ENCODE assay signal across 8 cellular contexts in the genomic region with DNA sequence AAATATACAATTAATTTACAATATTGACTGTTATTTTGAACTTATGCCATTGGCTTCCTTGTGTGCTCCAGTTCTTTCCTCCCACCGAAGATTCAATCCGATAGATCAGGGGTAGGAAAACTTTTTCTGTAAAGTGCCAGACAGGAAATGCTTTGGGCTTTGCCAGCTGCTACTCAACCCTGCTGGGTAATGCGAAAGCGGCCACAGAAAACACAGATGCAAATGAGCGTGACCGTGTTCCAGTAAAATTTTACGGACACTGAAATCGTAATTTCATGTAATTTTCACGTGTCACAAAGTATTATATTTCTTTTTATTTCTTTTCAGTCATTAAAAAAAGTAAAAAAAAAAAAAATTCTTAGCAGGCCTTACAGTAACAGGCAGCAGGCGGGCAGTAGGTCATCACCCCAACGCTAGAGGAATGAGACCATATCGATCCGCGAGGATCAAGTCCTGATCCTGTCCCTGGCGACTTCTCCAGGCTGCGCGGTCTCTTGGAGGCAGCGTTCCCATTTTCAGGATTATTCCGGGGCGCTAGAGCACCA. TPM values are rescaled to one million over a fixed set of nuclear protein-coding genes. Genes with fewer than 3 reads are reported as not detected.
A peak's percentile ranks its signal among the peaks of the same experiment; 100 is the strongest.
DNase-seq lines count a peak whose midpoint lies in the region; ATAC-seq and TF ChIP-seq lines count a peak whose summit lies in the region.

No MANE protein-coding gene starts in this region.

- peaks cover 0 to 8% (median under 1%) of the 10 kb centered on the region in 9 donors for H3K36me3 ChIP-seq in heart left ventricle
- H3K36me3 ChIP-seq in NT2/D1 (ENCODE audit: insufficient read depth, insufficient read length, low read length) = peaks cover 4% of the 10 kb centered on the region
- peaks cover 0 to 7% (median 0%) of the 10 kb centered on the region in 9 donors for H3K36me3 ChIP-seq in heart right ventricle
- no peaks in the 10 kb centered on the region for H3K36me3 ChIP-seq in rectal smooth muscle tissue (ENCODE audit: control insufficient read depth, insufficient read depth, low read length)

- 8 to 16% (median 13%) methylated on average over 20 of the region's 20 CpGs for WGBS in heart left ventricle, 4 donors
- 5 to 9% methylated on average over 20 of the region's 20 CpGs for whole genome bisulfite sequencing in heart right ventricle, 2 donors

- peak in 1 of 12 donors; percentile 15 for TF ChIP-seq CTCF in heart left ventricle (IDR thresholded peaks at IDR 0.05)
- no peak for TF ChIP-seq CTCF in heart right ventricle (IDR thresholded peaks at IDR 0.05)

- H3K4me3 ChIP-seq in heart left ventricle (peak overlapping the region; percentile 78 to 99 (median 95)), NT2/D1 (ENCODE audit: insufficient read length, low read depth) (peak overlapping the region; percentile 83), heart right ventricle (peak overlapping the region; percentile 66 to 99 (median 93)), rectal smooth muscle tissue (ENCODE audit: low read length) (peak overlapping the region; percentile 70)

- H3K27ac ChIP-seq in heart left ventricle (peak overlapping the region; percentile 81 to 99 (median 95)), heart right ventricle (peak overlapping the region; percentile 41 to 99 (median 95)), rectal smooth muscle tissue (ENCODE audit: low read depth, low read length) (peak overlapping the region; percentile 62)

- no peaks in the 10 kb centered on the region for H3K27me3 ChIP-seq in heart left ventricle
- peaks cover 4% of the 10 kb centered on the region for H3K27me3 ChIP-seq in NT2/D1 (ENCODE audit: insufficient read depth, insufficient read length)
- H3K27me3 ChIP-seq in heart right ventricle = no peaks in the 10 kb centered on the region
- no peaks in the 10 kb centered on the region for H3K27me3 ChIP-seq in rectal smooth muscle tissue (ENCODE audit: control insufficient read depth, insufficient read depth, low read length)

- peaks cover 0 to 73% (median 44%) of the 10 kb centered on the region in 12 donors for H3K4me1 ChIP-seq in heart left ventricle
- H3K4me1 ChIP-seq in NT2/D1 (ENCODE audit: insufficient read depth, insufficient read length) = peaks cover 3% of the 10 kb centered on the region
- peaks cover 0 to 72% (median 56%) of the 10 kb centered on the region in 9 donors for H3K4me1 ChIP-seq in heart right ventricle
- no peaks in the 10 kb centered on the region for H3K4me1 ChIP-seq in rectal smooth muscle tissue (ENCODE audit: control insufficient read depth, insufficient read depth, low read length)

- intact Hi-C loops in heart left ventricle (cut with DNase I) = loop anchor here in 7 of 10 donors (5.0 to 10.0 kb wide), 4 partner anchors 60 to 135 kb away; a partner anchor contains a TSS
- intact Hi-C loops in left ventricle myocardium superior (cut with micrococcal nuclease) = no loop called here
- intact Hi-C loops in heart right ventricle (cut with DNase I) = loop anchor here in 5 of 10 donors (5.0 to 10.0 kb wide), 6 partner anchors 63 to 1307 kb away; a partner anchor contains a TSS

- ATAC-seq in heart left ventricle (peak in 1 of 4 donors; percentile 30), left ventricle myocardium superior (no peak), HG02884 (IDR thresholded peaks at IDR 0.05; ENCODE audit: unreplicated experiment) (peak; percentile 19), heart right ventricle (peak in 1 of 8 donors; percentile 23)

- peak in 1 of 5 donors; percentile 52 for DNase-seq in heart left ventricle
- DNase-seq in left ventricle myocardium superior = no peak
- no peak for DNase-seq in NT2/D1 (ENCODE audit: low read depth, low spot score)
- peak; percentile 52 for DNase-seq in activated naive CD4-positive, alpha-beta T cell treated with Interleukin-2 at 50 U/mL for 16 hours
- DNase-seq in heart right ventricle = peak in 1 of 2 donors; percentile 29
- no peak for DNase-seq in islet precursor cell

- TF ChIP-seq POLR2A in heart left ventricle (IDR thresholded peaks at IDR 0.05) = no peak

- H3K9me3 ChIP-seq in heart left ventricle (no peaks in the 10 kb centered on the region), NT2/D1 (ENCODE audit: insufficient read depth, low read length) (no peaks in the 10 kb centered on the region), heart right ventricle (no peaks in the 10 kb centered on the region)

- peak overlapping the region; percentile 83 for H3K9ac ChIP-seq in NT2/D1 (ENCODE audit: insufficient read length, low read depth)
- H3K9ac ChIP-seq in rectal smooth muscle tissue (ENCODE audit: low read length) = peak overlapping the region; percentile 75

RNA-seq across cellular contexts. Expression of a gene that starts 0.6 kb away (rescaled TPM):
- total RNA-seq in heart left ventricle (10 to 100 TPM in 5 of 9 donors, 1 to 10 TPM in 4; 5.5 to 15.1 (median 10.6) TPM), left ventricle myocardium superior (18.2 TPM), heart right ventricle (10 to 100 TPM in 6 of 10 donors, 1 to 10 TPM in 4; 4.7 to 15.9 (median 11.2) TPM)
- polyA plus RNA-seq in heart left ventricle (10 to 100 TPM; 11.8 to 25.0 TPM), heart right ventricle (10 to 100 TPM; 12.6 to 51.6 TPM)

RNA-seq across cellular contexts. Expression of a gene that starts 1.0 kb away (rescaled TPM):
- total RNA-seq in heart left ventricle = 10 to 100 TPM; 16.7 to 53.6 (median 23.9) TPM
- 10 to 100 TPM; 19.8 to 26.9 TPM for polyA plus RNA-seq in heart left ventricle
- 21.6 TPM for total RNA-seq in left ventricle myocardium superior
- 10 to 100 TPM; 15.8 to 37.7 (median 20.7) TPM for total RNA-seq in heart right ventricle
- polyA plus RNA-seq in heart right ventricle = 10 to 100 TPM; 19.3 to 25.8 TPM

RNA-seq across cellular contexts. Expression of a gene that starts 59.3 kb away (rescaled TPM):
- total RNA-seq in heart left ventricle (10 to 100 TPM in 5 of 9 donors, 1 to 10 TPM in 4; 8.0 to 16.1 (median 11.8) TPM), left ventricle myocardium superior (16.4 TPM), heart right ventricle (10 to 100 TPM in 9 of 10 donors, 1 to 10 TPM in 1; 9.5 to 13.6 (median 12.0) TPM)
- polyA plus RNA-seq in heart left ventricle (1 to 10 TPM; 2.0 to 5.9 TPM), heart right ventricle (1 to 10 TPM; 2.6 to 2.8 TPM)
